ENCODE assay signal across 20 cellular contexts in genomic region chr4:18180892-18181291, GRCh38.
"Had no signal": no experiment of that assay in that cellular context is flagged by ENCODE, and none has a peak within 500 bp of the region (broad histone marks: within the 10 kb centered on the region; RNA-seq: fewer than 3 reads in every experiment).

No MANE protein-coding gene starts in this region.

- ATAC-seq: activated CD8-positive, alpha-beta memory T cell treated with anti-CD3 and anti-CD28 coated beads, Interleukin-2, amount 10 ng/mL, durations not matched to agents 7 days and 5 days; mucosa of descending colon; WTC11 had no signal

- H3K27me3 ChIP-seq: cardiac muscle cell, esophagus squamous epithelium, right atrium auricular region, tibial nerve, uterus had no signal

- H3K36me3 ChIP-seq: cardiac muscle cell, esophagus squamous epithelium, right atrium auricular region, tibial nerve, uterus had no signal

- H3K4me1 ChIP-seq: esophagus squamous epithelium, right atrium auricular region, tibial nerve, uterus had no signal

- H3K4me3 ChIP-seq: cardiac muscle cell, esophagus squamous epithelium, mucosa of descending colon, right atrium auricular region, tibial nerve, uterus had no signal

- H3K27ac ChIP-seq: cardiac muscle cell, esophagus squamous epithelium, right atrium auricular region, tibial nerve, uterus had no signal

- DNase-seq: activated CD4-positive, alpha-beta memory T cell treated with anti-CD3 and anti-CD28 coated beads, Interleukin-2, amount 10 ng/mL, durations not matched to agents 7 days and 5 days; activated CD4-positive, alpha-beta T cell treated with anti-CD3 and anti-CD28 coated beads for 4 hours; activated CD8-positive, alpha-beta memory T cell treated with anti-CD3 and anti-CD28 coated beads, Interleukin-2, amount 10 ng/mL, durations not matched to agents 7 days and 5 days; activated naive CD8-positive, alpha-beta T cell treated with anti-CD3 and anti-CD28 coated beads for 36 hours; amygdala; effector CD8-positive, alpha-beta T cell; esophagus squamous epithelium; immature natural killer cell; mesenchymal stem cell; mucosa of descending colon; naive B cell; stimulated activated CD4-positive, alpha-beta T cell treated with anti-CD3 and anti-CD28 coated beads, Interleukin-12 subunit alpha, Interleukin-12 subunit beta, amount 100 ng/mL, for 4 hours; stimulated activated CD4-positive, alpha-beta T cell treated with anti-CD3 and anti-CD28 coated beads, Interleukin-1b, Interleukin-23, amount 100 ng/mL, for 48 hours; stimulated activated CD8-positive, alpha-beta memory T cell treated with anti-CD3 and anti-CD28 coated beads, Interleukin-4, amount 100 ng/mL, for 48 hours; stimulated activated naive CD4-positive, alpha-beta T cell treated with Interleukin-2 at 50 U/mL for 16 hours; uterus had no signal

- H3K9me3 ChIP-seq: esophagus squamous epithelium, mucosa of descending colon, right atrium auricular region, tibial nerve, uterus had no signal
